In the genomic region with DNA sequence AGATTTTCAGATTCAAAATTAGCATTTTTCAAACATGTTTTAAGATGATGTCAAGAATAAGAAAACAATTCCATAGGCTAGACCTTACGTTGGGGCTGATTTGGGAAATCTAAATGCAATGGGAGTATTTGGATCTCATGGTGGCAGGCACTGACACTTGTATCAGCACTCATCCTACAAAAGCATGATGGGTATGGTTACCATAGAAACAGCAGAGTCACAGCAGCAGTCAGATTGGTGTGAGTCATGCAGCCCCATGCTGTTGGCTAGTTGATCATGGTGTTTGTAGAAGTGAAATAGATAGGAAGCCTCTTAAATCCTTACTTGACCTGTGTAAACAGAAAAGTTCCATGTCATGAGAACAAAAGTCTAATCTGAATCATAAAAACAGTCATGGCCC, we compare ENCODE assay signal across 11 cellular contexts.
DNase-seq lines count a peak whose midpoint lies in the region; TF ChIP-seq lines count a peak whose summit lies in the region.
"Had no signal": no experiment of that assay in that cellular context is flagged by ENCODE, and none has a peak within 500 bp of the region (broad histone marks: within the 10 kb centered on the region; RNA-seq: fewer than 3 reads in every experiment).

No MANE protein-coding gene starts in this region.

- H3K9ac ChIP-seq in neural progenitor cell: no peak overlapping the region

- no peak overlapping the region for H2AFZ ChIP-seq in neural progenitor cell (replicated peaks)

- no peaks in the 10 kb centered on the region for H3K36me3 Mint-ChIP-seq in neural progenitor cell

- H3F3A ChIP-seq in neural progenitor cell (ENCODE audit: low read depth): no peaks in the 10 kb centered on the region

- TF ChIP-seq CTCF in neural progenitor cell (IDR thresholded peaks at IDR 0.05) (no peak), prostate gland (IDR thresholded peaks at IDR 0.05) (no peak)

- 95% methylated on average over 1 of the region's 1 CpG for WGBS in prostate gland

- no peak overlapping the region for H3K4me3 Mint-ChIP-seq in neural progenitor cell
- H3K4me3 Mint-ChIP-seq: activated CD8-positive, alpha-beta T cell treated with anti-CD3 and anti-CD28 coated beads for 36 hours had no signal

- H3K4me3 ChIP-seq in neural progenitor cell: no peak overlapping the region
- no peak overlapping the region for H3K4me3 ChIP-seq in prostate gland
- H3K4me3 ChIP-seq: lung had no signal

- H3K27ac Mint-ChIP-seq in neural progenitor cell: peak overlapping the region; percentile 26
- H3K27ac Mint-ChIP-seq: activated CD8-positive, alpha-beta T cell treated with anti-CD3 and anti-CD28 coated beads for 36 hours had no signal

- no peaks in the 10 kb centered on the region for H3K27me3 Mint-ChIP-seq in neural progenitor cell (ENCODE audit: insufficient read depth, low read depth)
- H3K27me3 Mint-ChIP-seq: activated CD8-positive, alpha-beta T cell treated with anti-CD3 and anti-CD28 coated beads for 36 hours had no signal

- H3K79me2 ChIP-seq in neural progenitor cell (ENCODE audit: low read depth): no peaks in the 10 kb centered on the region

- H3K27me3 ChIP-seq in neural progenitor cell (no peaks in the 10 kb centered on the region), prostate gland (replicated peaks; ENCODE audit: insufficient read depth) (no peaks in the 10 kb centered on the region)

- H4K20me1 ChIP-seq in neural progenitor cell (ENCODE audit: low read depth): no peaks in the 10 kb centered on the region

- no peak for TF ChIP-seq POLR2A in prostate gland (IDR thresholded peaks at IDR 0.05)

- H3K27ac ChIP-seq in caudate nucleus (ENCODE audit: low read depth, low read length) (peak overlapping the region; percentile 61), neural progenitor cell (no peak overlapping the region), prostate gland (no peak overlapping the region)

- no peaks in the 10 kb centered on the region for H3K9me3 Mint-ChIP-seq in neural progenitor cell

- no peaks in the 10 kb centered on the region for H3K4me1 ChIP-seq in neural progenitor cell
- H3K4me1 ChIP-seq in prostate gland (replicated peaks): no peaks in the 10 kb centered on the region

- H3K36me3 ChIP-seq in neural progenitor cell (no peaks in the 10 kb centered on the region), prostate gland (no peaks in the 10 kb centered on the region)

- intact Hi-C loops in prostate gland (cut with DNase I): no loop called here

- H3K9me3 ChIP-seq in neural progenitor cell (ENCODE audit: low read depth): no peaks in the 10 kb centered on the region
- H3K9me3 ChIP-seq in prostate gland: no peaks in the 10 kb centered on the region

- peaks cover 14% of the 10 kb centered on the region for H3K4me1 Mint-ChIP-seq in neural progenitor cell

- DNase-seq in ELR (ENCODE audit: low read depth) (peak; percentile 67), NCI-H446 treated with DMSO at 0.1 percent for 48 hours (lab: John Stamatoyannopoulos, UW) (peak; percentile 11), caudate nucleus (lab: John Stamatoyannopoulos, UW) (peak in 26 of 61 donors; percentile 0 to 76 (median 12)), neural progenitor cell (ENCODE audit: low spot score) (peak; percentile 15), NCI-H187 (lab: John Stamatoyannopoulos, UW) (no peak), prostate gland (ENCODE audit: low spot score) (no peak), dermis blood vessel endothelial cell (no peak)
- no peak for DNase-seq in stimulated activated naive CD4-positive, alpha-beta T cell treated with Interleukin-2 at 50 U/mL for 16 hours (lab: John Stamatoyannopoulos, UW)
- DNase-seq: activated CD8-positive, alpha-beta T cell treated with anti-CD3 and anti-CD28 coated beads for 36 hours; NCI-H2029 treated with DMSO at 0.1 percent for 48 hours had no signal

- H3K4me2 ChIP-seq in neural progenitor cell: no peak overlapping the region

Comparison
In these comparisons a context has a peak if more than half of its experiments do, and no peak if none do; other contexts are left out.
1. DNase-seq: peak in ELR (single experiment), NCI-H446 treated with DMSO at 0.1 percent for 48 hours (single experiment) and neural progenitor cell (single experiment); none in NCI-H187 (0 of 2), prostate gland (single experiment), stimulated activated naive CD4-positive, alpha-beta T cell treated with Interleukin-2 at 50 U/mL for 16 hours (single experiment) and dermis blood vessel endothelial cell (single experiment).